ENCODE assay signal across 1 cellular context in the genomic region with DNA sequence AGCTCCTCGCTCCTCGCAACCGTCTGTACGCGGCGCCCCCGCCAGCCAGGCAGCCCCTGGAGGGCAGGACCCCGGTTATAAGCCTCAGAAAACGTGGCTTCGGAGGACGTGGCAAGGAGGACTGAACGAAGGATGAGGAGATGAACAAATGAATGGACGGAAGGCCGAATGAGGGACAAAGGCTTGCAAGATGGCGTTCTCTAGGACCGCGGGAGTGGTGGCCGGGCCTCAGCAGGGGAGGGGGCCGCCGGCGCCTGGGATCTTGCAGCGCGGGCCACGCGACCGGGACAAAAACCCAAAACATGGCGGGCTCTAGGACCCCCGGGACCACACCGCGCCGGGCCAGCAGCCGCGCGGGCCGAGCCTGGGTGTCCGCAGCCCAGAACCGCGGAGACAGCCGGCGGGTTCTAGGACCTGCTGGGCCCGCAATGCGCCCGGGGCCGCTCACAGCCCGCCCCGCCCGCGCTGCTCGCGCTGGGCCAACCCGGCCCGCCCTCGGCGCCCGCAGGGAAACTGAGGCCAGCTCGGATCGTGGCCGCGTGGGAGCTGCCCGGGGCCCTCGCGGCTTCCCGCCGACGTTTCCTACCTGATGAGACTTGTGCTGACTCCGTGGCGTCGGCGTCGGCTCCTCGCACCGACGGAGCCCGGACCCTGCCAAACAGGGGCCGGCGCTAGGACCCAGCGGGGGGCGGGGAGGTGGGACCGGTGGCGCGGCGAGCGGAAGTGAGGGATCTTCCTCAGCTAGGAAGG.
TF ChIP-seq lines count a peak whose summit lies in the region.

No MANE protein-coding gene starts in this region.

TF ChIP-seq in HepG2, 621 proteins besides CTCF, POLR2A, EP300 and RAD21 (continued from another document and continues in another):
- TF ChIP-seq IRX3 (CRISPR knock-in tag; IDR thresholded peaks at IDR 0.05; ENCODE audit: borderline replicate concordance, low read depth): 0 out of 2 replicates have a peak, but pooled peaks have one; percentile 30
- TF ChIP-seq ZNF30 (CRISPR knock-in tag; IDR thresholded peaks at IDR 0.05): no peak
- TF ChIP-seq ZNF337 (CRISPR knock-in tag; IDR thresholded peaks at IDR 0.05; ENCODE audit: borderline replicate concordance, low read depth): 0 out of 2 replicates have a peak, but pooled peaks have one; percentile 9
- peak; percentile 80 for TF ChIP-seq ISL2 (CRISPR knock-in tag; IDR thresholded peaks at IDR 0.05)
- peak; percentile 53; the same call in 1 of the 2 replicates for TF ChIP-seq SP5 (CRISPR knock-in tag; IDR thresholded peaks at IDR 0.05; ENCODE audit: borderline replicate concordance, low read depth)
- 0 out of 2 replicates have a peak, but pooled peaks have one; percentile 31 for TF ChIP-seq ONECUT2 (CRISPR knock-in tag; IDR thresholded peaks at IDR 0.05)
- peak; percentile 4; the same call in 1 of the 2 replicates for TF ChIP-seq KDM5B (CRISPR knock-in tag; IDR thresholded peaks at IDR 0.05; ENCODE audit: borderline replicate concordance)
- peak; percentile 81; the same call in 1 of the 2 replicates for TF ChIP-seq FOXC1 (CRISPR knock-in tag; IDR thresholded peaks at IDR 0.05; ENCODE audit: borderline replicate concordance)
- peak; percentile 84; the same call in 1 of the 2 replicates for TF ChIP-seq NAIF1 (CRISPR knock-in tag; IDR thresholded peaks at IDR 0.05; ENCODE audit: borderline replicate concordance)
- TF ChIP-seq POGZ (CRISPR knock-in tag; IDR thresholded peaks at IDR 0.05): peak; percentile 70
- TF ChIP-seq MXD4 (CRISPR knock-in tag; IDR thresholded peaks at IDR 0.05): peak; percentile 22; the same call in 1 of the 2 replicates
- TF ChIP-seq, protein P1, sequence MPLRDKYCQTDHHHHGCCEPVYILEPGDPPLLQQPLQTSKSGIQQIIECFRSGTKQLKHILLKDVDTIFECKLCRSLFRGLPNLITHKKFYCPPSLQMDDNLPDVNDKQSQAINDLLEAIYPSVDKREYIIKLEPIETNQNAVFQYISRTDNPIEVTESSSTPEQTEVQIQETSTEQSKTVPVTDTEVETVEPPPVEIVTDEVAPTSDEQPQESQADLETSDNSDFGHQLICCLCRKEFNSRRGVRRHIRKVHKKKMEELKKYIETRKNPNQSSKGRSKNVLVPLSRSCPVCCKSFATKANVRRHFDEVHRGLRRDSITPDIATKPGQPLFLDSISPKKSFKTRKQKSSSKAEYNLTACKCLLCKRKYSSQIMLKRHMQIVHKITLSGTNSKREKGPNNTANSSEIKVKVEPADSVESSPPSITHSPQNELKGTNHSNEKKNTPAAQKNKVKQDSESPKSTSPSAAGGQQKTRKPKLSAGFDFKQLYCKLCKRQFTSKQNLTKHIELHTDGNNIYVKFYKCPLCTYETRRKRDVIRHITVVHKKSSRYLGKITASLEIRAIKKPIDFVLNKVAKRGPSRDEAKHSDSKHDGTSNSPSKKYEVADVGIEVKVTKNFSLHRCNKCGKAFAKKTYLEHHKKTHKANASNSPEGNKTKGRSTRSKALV (CRISPR knock-in tag; IDR thresholded peaks at IDR 0.05): peak; percentile 59; the same call in 1 of the 2 replicates
- TF ChIP-seq RBM39 (IDR thresholded peaks at IDR 0.05; ENCODE audit: low read depth, low read length, poor library complexity, severe bottlenecking): peak; percentile 99
- TF ChIP-seq ARID5B (CRISPR knock-in tag; IDR thresholded peaks at IDR 0.05): peak; percentile 43
- TF ChIP-seq MXD3 (CRISPR knock-in tag; IDR thresholded peaks at IDR 0.05): peak; percentile 17; the same call in 1 of the 2 replicates
- peak; percentile 97 for TF ChIP-seq ASH2L (IDR thresholded peaks at IDR 0.05; ENCODE audit: insufficient read length, low read depth, low read length)
- peak; percentile 95; the same call in 1 of the 2 replicates for TF ChIP-seq SALL2 (CRISPR knock-in tag; IDR thresholded peaks at IDR 0.05)
- TF ChIP-seq KLF13 (CRISPR knock-in tag; IDR thresholded peaks at IDR 0.05): 0 out of 2 replicates have a peak, but pooled peaks have one; percentile 42
- TF ChIP-seq ZBTB7B (CRISPR knock-in tag; IDR thresholded peaks at IDR 0.05): peak; percentile 89
- TF ChIP-seq MEIS2 (CRISPR knock-in tag; IDR thresholded peaks at IDR 0.05): 0 out of 2 replicates have a peak, but pooled peaks have one; percentile 19
- TF ChIP-seq HCFC1 (IDR thresholded peaks at IDR 0.05; ENCODE audit: low read depth, low read length): peak; percentile 39; the same call in 1 of the 2 replicates
- TF ChIP-seq ZNF264 (CRISPR knock-in tag; IDR thresholded peaks at IDR 0.05): peak; percentile 62; the same call in 1 of the 2 replicates
- TF ChIP-seq, protein P2, sequence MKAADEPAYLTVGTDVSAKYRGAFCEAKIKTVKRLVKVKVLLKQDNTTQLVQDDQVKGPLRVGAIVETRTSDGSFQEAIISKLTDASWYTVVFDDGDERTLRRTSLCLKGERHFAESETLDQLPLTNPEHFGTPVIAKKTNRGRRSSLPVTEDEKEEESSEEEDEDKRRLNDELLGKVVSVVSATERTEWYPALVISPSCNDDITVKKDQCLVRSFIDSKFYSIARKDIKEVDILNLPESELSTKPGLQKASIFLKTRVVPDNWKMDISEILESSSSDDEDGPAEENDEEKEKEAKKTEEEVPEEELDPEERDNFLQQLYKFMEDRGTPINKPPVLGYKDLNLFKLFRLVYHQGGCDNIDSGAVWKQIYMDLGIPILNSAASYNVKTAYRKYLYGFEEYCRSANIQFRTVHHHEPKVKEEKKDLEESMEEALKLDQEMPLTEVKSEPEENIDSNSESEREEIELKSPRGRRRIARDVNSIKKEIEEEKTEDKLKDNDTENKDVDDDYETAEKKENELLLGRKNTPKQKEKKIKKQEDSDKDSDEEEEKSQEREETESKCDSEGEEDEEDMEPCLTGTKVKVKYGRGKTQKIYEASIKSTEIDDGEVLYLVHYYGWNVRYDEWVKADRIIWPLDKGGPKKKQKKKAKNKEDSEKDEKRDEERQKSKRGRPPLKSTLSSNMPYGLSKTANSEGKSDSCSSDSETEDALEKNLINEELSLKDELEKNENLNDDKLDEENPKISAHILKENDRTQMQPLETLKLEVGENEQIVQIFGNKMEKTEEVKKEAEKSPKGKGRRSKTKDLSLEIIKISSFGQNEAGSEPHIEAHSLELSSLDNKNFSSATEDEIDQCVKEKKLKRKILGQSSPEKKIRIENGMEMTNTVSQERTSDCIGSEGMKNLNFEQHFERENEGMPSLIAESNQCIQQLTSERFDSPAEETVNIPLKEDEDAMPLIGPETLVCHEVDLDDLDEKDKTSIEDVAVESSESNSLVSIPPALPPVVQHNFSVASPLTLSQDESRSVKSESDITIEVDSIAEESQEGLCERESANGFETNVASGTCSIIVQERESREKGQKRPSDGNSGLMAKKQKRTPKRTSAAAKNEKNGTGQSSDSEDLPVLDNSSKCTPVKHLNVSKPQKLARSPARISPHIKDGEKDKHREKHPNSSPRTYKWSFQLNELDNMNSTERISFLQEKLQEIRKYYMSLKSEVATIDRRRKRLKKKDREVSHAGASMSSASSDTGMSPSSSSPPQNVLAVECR (CRISPR knock-in tag; IDR thresholded peaks at IDR 0.05; ENCODE audit: borderline replicate concordance): peak; percentile 62
- no peak for TF ChIP-seq NR2F6 (IDR thresholded peaks at IDR 0.05)
- no peak; the same call in 1 of the 2 replicates for TF ChIP-seq NR2F6 (CRISPR knock-in tag; IDR thresholded peaks at IDR 0.05)
- peak; percentile 79 for TF ChIP-seq CCDC6 (CRISPR knock-in tag; IDR thresholded peaks at IDR 0.05)
- peak; percentile 60; the same call in 1 of the 2 replicates for TF ChIP-seq ZNF772 (CRISPR knock-in tag; IDR thresholded peaks at IDR 0.05)
- TF ChIP-seq, protein P3, sequence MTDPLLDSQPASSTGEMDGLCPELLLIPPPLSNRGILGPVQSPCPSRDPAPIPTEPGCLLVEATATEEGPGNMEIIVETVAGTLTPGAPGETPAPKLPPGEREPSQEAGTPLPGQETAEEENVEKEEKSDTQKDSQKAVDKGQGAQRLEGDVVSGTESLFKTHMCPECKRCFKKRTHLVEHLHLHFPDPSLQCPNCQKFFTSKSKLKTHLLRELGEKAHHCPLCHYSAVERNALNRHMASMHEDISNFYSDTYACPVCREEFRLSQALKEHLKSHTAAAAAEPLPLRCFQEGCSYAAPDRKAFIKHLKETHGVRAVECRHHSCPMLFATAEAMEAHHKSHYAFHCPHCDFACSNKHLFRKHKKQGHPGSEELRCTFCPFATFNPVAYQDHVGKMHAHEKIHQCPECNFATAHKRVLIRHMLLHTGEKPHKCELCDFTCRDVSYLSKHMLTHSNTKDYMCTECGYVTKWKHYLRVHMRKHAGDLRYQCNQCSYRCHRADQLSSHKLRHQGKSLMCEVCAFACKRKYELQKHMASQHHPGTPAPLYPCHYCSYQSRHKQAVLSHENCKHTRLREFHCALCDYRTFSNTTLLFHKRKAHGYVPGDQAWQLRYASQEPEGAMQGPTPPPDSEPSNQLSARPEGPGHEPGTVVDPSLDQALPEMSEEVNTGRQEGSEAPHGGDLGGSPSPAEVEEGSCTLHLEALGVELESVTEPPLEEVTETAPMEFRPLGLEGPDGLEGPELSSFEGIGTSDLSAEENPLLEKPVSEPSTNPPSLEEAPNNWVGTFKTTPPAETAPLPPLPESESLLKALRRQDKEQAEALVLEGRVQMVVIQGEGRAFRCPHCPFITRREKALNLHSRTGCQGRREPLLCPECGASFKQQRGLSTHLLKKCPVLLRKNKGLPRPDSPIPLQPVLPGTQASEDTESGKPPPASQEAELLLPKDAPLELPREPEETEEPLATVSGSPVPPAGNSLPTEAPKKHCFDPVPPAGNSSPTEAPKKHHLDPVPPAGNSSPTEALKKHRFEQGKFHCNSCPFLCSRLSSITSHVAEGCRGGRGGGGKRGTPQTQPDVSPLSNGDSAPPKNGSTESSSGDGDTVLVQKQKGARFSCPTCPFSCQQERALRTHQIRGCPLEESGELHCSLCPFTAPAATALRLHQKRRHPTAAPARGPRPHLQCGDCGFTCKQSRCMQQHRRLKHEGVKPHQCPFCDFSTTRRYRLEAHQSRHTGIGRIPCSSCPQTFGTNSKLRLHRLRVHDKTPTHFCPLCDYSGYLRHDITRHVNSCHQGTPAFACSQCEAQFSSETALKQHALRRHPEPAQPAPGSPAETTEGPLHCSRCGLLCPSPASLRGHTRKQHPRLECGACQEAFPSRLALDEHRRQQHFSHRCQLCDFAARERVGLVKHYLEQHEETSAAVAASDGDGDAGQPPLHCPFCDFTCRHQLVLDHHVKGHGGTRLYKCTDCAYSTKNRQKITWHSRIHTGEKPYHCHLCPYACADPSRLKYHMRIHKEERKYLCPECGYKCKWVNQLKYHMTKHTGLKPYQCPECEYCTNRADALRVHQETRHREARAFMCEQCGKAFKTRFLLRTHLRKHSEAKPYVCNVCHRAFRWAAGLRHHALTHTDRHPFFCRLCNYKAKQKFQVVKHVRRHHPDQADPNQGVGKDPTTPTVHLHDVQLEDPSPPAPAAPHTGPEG (CRISPR knock-in tag; IDR thresholded peaks at IDR 0.05): peak; percentile 23; the same call in 1 of the 2 replicates
- TF ChIP-seq ZFP36L1 (CRISPR knock-in tag; IDR thresholded peaks at IDR 0.05): 0 out of 2 replicates have a peak, but pooled peaks have one; percentile 53
- TF ChIP-seq, protein P4, sequence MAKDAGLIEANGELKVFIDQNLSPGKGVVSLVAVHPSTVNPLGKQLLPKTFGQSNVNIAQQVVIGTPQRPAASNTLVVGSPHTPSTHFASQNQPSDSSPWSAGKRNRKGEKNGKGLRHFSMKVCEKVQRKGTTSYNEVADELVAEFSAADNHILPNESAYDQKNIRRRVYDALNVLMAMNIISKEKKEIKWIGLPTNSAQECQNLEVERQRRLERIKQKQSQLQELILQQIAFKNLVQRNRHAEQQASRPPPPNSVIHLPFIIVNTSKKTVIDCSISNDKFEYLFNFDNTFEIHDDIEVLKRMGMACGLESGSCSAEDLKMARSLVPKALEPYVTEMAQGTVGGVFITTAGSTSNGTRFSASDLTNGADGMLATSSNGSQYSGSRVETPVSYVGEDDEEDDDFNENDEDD (CRISPR knock-in tag; IDR thresholded peaks at IDR 0.05; ENCODE audit: borderline replicate concordance): no peak; the same call in 1 of the 2 replicates
- no peak for TF ChIP-seq ZBTB20 (CRISPR knock-in tag; IDR thresholded peaks at IDR 0.05; ENCODE audit: borderline replicate concordance, low read depth)
- TF ChIP-seq DBP (CRISPR knock-in tag; IDR thresholded peaks at IDR 0.05; ENCODE audit: not compliant biosample characterization): peak; percentile 36
- TF ChIP-seq ZNF256 (CRISPR knock-in tag; conservative IDR thresholded peaks at IDR 0.05): peak; percentile 89; the same call in 1 of the 2 replicates
- TF ChIP-seq ZNF232 (CRISPR knock-in tag; IDR thresholded peaks at IDR 0.05; ENCODE audit: borderline replicate concordance): peak; percentile 82; the same call in 1 of the 2 replicates
- peak; percentile 88 for TF ChIP-seq ISX (CRISPR knock-in tag; conservative IDR thresholded peaks at IDR 0.05)
- TF ChIP-seq TSC22D2 (CRISPR knock-in tag; IDR thresholded peaks at IDR 0.05; ENCODE audit: borderline replicate concordance): 0 out of 2 replicates have a peak, but pooled peaks have one; percentile 18
- 0 out of 2 replicates have a peak, but pooled peaks have one; percentile 52 for TF ChIP-seq NRL (CRISPR knock-in tag; IDR thresholded peaks at IDR 0.05; ENCODE audit: borderline replicate concordance)
